ENCODE assay signal across 1 cellular context in the genomic region with DNA sequence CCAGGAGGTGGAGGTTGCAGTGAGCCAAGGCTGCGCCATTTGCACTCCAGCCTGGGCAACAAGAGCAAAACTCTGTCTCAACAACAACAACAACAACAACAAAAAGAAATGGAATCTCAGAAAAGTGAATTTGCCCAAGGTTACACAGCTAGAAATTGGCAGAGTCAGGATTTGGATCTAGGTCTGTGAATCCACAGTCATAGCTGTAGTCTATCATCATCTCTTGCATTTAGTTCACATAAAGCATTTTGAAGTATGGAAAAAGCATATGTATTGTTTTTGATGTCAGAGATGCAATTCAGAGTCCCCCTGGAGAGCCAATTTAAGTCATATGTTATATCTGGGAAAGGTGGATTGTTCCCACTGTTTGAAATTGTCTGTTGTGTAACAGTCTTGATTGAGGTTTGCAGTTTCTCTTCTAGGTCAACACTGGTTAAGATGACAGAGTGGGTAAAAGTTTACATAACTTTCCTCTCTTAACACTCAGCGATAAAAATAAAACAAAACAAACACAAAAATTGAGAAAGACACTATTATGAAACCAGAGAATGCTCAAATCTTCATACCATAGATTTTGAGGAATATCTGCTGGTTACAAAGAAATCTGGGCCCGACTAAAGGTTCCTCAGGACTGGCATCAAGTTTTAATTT.
TF ChIP-seq lines count a peak whose summit lies in the region.

No MANE protein-coding gene starts in this region.

TF ChIP-seq in HepG2, 621 proteins besides CTCF, POLR2A, EP300 and RAD21 (continued from another document and continues in another):
- TF ChIP-seq, protein P1, sequence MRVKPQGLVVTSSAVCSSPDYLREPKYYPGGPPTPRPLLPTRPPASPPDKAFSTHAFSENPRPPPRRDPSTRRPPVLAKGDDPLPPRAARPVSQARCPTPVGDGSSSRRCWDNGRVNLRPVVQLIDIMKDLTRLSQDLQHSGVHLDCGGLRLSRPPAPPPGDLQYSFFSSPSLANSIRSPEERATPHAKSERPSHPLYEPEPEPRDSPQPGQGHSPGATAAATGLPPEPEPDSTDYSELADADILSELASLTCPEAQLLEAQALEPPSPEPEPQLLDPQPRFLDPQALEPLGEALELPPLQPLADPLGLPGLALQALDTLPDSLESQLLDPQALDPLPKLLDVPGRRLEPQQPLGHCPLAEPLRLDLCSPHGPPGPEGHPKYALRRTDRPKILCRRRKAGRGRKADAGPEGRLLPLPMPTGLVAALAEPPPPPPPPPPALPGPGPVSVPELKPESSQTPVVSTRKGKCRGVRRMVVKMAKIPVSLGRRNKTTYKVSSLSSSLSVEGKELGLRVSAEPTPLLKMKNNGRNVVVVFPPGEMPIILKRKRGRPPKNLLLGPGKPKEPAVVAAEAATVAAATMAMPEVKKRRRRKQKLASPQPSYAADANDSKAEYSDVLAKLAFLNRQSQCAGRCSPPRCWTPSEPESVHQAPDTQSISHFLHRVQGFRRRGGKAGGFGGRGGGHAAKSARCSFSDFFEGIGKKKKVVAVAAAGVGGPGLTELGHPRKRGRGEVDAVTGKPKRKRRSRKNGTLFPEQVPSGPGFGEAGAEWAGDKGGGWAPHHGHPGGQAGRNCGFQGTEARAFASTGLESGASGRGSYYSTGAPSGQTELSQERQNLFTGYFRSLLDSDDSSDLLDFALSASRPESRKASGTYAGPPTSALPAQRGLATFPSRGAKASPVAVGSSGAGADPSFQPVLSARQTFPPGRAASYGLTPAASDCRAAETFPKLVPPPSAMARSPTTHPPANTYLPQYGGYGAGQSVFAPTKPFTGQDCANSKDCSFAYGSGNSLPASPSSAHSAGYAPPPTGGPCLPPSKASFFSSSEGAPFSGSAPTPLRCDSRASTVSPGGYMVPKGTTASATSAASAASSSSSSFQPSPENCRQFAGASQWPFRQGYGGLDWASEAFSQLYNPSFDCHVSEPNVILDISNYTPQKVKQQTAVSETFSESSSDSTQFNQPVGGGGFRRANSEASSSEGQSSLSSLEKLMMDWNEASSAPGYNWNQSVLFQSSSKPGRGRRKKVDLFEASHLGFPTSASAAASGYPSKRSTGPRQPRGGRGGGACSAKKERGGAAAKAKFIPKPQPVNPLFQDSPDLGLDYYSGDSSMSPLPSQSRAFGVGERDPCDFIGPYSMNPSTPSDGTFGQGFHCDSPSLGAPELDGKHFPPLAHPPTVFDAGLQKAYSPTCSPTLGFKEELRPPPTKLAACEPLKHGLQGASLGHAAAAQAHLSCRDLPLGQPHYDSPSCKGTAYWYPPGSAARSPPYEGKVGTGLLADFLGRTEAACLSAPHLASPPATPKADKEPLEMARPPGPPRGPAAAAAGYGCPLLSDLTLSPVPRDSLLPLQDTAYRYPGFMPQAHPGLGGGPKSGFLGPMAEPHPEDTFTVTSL (CRISPR knock-in tag; IDR thresholded peaks at IDR 0.05; ENCODE audit: borderline replicate concordance): peak; percentile 76; the same call in 1 of the 2 replicates
- TF ChIP-seq RNF2 (conservative IDR thresholded peaks at IDR 0.05; ENCODE audit: low read depth) (no peak), PAX8 (CRISPR knock-in tag; IDR thresholded peaks at IDR 0.05; ENCODE audit: borderline replicate concordance) (no peak), NR2F6 (IDR thresholded peaks at IDR 0.05) (peak; percentile 64), NR2F6 (CRISPR knock-in tag; IDR thresholded peaks at IDR 0.05) (no peak; the same call in 1 of the 2 replicates), ZNF589 (CRISPR knock-in tag; conservative IDR thresholded peaks at IDR 0.05) (no peak), ARID5B (CRISPR knock-in tag; IDR thresholded peaks at IDR 0.05) (peak; percentile 98), ZSCAN20 (CRISPR knock-in tag; IDR thresholded peaks at IDR 0.05; ENCODE audit: borderline replicate concordance) (no peak), HNF4A (CRISPR knock-in tag; IDR thresholded peaks at IDR 0.05) (peak; percentile 57), ZSCAN31 (CRISPR knock-in tag; IDR thresholded peaks at IDR 0.05; ENCODE audit: low read depth) (no peak), MAZ (IDR thresholded peaks at IDR 0.05; ENCODE audit: borderline replicate concordance, low read depth, low read length) (no peak), MAZ (CRISPR knock-in tag; IDR thresholded peaks at IDR 0.05; ENCODE audit: low read depth) (no peak), ZNF317 (CRISPR knock-in tag; IDR thresholded peaks at IDR 0.05) (peak; percentile 90), CSRNP2 (CRISPR knock-in tag; conservative IDR thresholded peaks at IDR 0.05; ENCODE audit: low read depth) (no peak), GABPA (IDR thresholded peaks at IDR 0.05; ENCODE audit: low read depth, low read length) (no peak), GABPA (CRISPR knock-in tag; IDR thresholded peaks at IDR 0.05; ENCODE audit: low read depth) (peak; percentile 15; the same call in 1 of the 2 replicates), NCOA1 (CRISPR knock-in tag; IDR thresholded peaks at IDR 0.05) (no peak), MED1 (CRISPR knock-in tag; IDR thresholded peaks at IDR 0.05) (peak; percentile 84), ISL2 (CRISPR knock-in tag; IDR thresholded peaks at IDR 0.05) (peak; percentile 96), ZNF121 (CRISPR knock-in tag; IDR thresholded peaks at IDR 0.05) (no peak), NRL (CRISPR knock-in tag; IDR thresholded peaks at IDR 0.05; ENCODE audit: borderline replicate concordance) (no peak), CBFB (CRISPR knock-in tag; IDR thresholded peaks at IDR 0.05) (peak; percentile 49; the same call in 1 of the 2 replicates), LCORL (IDR thresholded peaks at IDR 0.05) (peak; percentile 58), LCORL (CRISPR knock-in tag; IDR thresholded peaks at IDR 0.05) (peak; percentile 73; the same call in 1 of the 2 replicates), TBX3 (IDR thresholded peaks at IDR 0.05; ENCODE audit: borderline replicate concordance) (no peak), ZNF331 (CRISPR knock-in tag; IDR thresholded peaks at IDR 0.05) (peak; percentile 65; the same call in 1 of the 2 replicates), NFKBIZ (CRISPR knock-in tag; IDR thresholded peaks at IDR 0.05) (0 out of 2 replicates have a peak, but pooled peaks have one; percentile 38), MEIS1 (CRISPR knock-in tag; IDR thresholded peaks at IDR 0.05; ENCODE audit: borderline replicate concordance) (no peak), FOXK1 (CRISPR knock-in tag; IDR thresholded peaks at IDR 0.05; ENCODE audit: borderline replicate concordance, low read depth) (peak; percentile 68; the same call in 1 of the 2 replicates), XRCC5 (optimal IDR thresholded peaks at IDR 0.05; ENCODE audit: low read length) (no peak), FOXJ3 (CRISPR knock-in tag; IDR thresholded peaks at IDR 0.05; ENCODE audit: borderline replicate concordance) (peak; percentile 84; the same call in 1 of the 2 replicates), SIN3B (IDR thresholded peaks at IDR 0.05; ENCODE audit: low read length) (no peak), SNRNP70 (IDR thresholded peaks at IDR 0.05; ENCODE audit: low read depth, low read length) (no peak), SMC3 (IDR thresholded peaks at IDR 0.05; ENCODE audit: low read length) (no peak), YY1 (IDR thresholded peaks at IDR 0.05; ENCODE audit: insufficient read depth, insufficient replicate concordance, low read depth, low read length) (no peak), CBX1 (IDR thresholded peaks at IDR 0.05; ENCODE audit: low read depth) (no peak), ZNF549 (CRISPR knock-in tag; IDR thresholded peaks at IDR 0.05) (no peak), NFATC3 (CRISPR knock-in tag; IDR thresholded peaks at IDR 0.05) (no peak), ZKSCAN8 (CRISPR knock-in tag; IDR thresholded peaks at IDR 0.05; ENCODE audit: borderline replicate concordance) (peak; percentile 53; the same call in 1 of the 2 replicates), TBX2 (CRISPR knock-in tag; IDR thresholded peaks at IDR 0.05; ENCODE audit: borderline replicate concordance) (peak; percentile 33; the same call in 1 of the 2 replicates)
- TF ChIP-seq, protein P2, sequence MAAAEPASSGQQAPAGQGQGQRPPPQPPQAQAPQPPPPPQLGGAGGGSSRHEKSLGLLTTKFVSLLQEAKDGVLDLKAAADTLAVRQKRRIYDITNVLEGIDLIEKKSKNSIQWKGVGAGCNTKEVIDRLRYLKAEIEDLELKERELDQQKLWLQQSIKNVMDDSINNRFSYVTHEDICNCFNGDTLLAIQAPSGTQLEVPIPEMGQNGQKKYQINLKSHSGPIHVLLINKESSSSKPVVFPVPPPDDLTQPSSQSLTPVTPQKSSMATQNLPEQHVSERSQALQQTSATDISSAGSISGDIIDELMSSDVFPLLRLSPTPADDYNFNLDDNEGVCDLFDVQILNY (CRISPR knock-in tag; conservative IDR thresholded peaks at IDR 0.05): no peak
- TF ChIP-seq, protein P3, sequence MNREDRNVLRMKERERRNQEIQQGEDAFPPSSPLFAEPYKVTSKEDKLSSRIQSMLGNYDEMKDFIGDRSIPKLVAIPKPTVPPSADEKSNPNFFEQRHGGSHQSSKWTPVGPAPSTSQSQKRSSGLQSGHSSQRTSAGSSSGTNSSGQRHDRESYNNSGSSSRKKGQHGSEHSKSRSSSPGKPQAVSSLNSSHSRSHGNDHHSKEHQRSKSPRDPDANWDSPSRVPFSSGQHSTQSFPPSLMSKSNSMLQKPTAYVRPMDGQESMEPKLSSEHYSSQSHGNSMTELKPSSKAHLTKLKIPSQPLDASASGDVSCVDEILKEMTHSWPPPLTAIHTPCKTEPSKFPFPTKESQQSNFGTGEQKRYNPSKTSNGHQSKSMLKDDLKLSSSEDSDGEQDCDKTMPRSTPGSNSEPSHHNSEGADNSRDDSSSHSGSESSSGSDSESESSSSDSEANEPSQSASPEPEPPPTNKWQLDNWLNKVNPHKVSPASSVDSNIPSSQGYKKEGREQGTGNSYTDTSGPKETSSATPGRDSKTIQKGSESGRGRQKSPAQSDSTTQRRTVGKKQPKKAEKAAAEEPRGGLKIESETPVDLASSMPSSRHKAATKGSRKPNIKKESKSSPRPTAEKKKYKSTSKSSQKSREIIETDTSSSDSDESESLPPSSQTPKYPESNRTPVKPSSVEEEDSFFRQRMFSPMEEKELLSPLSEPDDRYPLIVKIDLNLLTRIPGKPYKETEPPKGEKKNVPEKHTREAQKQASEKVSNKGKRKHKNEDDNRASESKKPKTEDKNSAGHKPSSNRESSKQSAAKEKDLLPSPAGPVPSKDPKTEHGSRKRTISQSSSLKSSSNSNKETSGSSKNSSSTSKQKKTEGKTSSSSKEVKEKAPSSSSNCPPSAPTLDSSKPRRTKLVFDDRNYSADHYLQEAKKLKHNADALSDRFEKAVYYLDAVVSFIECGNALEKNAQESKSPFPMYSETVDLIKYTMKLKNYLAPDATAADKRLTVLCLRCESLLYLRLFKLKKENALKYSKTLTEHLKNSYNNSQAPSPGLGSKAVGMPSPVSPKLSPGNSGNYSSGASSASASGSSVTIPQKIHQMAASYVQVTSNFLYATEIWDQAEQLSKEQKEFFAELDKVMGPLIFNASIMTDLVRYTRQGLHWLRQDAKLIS (CRISPR knock-in tag; IDR thresholded peaks at IDR 0.05): no peak
- TF ChIP-seq, protein P4, sequence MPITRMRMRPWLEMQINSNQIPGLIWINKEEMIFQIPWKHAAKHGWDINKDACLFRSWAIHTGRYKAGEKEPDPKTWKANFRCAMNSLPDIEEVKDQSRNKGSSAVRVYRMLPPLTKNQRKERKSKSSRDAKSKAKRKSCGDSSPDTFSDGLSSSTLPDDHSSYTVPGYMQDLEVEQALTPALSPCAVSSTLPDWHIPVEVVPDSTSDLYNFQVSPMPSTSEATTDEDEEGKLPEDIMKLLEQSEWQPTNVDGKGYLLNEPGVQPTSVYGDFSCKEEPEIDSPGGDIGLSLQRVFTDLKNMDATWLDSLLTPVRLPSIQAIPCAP (CRISPR knock-in tag; IDR thresholded peaks at IDR 0.05; ENCODE audit: low read depth): no peak
- TF ChIP-seq, protein P5, sequence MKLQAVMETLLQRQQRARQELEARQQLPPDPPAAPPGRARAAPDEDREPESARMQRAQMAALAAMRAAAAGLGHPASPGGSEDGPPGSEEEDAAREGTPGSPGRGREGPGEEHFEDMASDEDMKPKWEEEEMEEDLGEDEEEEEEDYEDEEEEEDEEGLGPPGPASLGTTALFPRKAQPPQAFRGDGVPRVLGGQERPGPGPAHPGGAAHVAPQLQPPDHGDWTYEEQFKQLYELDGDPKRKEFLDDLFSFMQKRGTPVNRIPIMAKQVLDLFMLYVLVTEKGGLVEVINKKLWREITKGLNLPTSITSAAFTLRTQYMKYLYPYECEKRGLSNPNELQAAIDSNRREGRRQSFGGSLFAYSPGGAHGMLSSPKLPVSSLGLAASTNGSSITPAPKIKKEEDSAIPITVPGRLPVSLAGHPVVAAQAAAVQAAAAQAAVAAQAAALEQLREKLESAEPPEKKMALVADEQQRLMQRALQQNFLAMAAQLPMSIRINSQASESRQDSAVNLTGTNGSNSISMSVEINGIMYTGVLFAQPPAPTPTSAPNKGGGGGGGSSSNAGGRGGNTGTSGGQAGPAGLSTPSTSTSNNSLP (IDR thresholded peaks at IDR 0.05; ENCODE audit: low read depth, low read length): 0 out of 2 replicates have a peak, but pooled peaks have one; percentile 13
